8 cellular contexts compared by ENCODE assay signal in genomic region chr2:211033765-211034164, GRCh38.
DNase-seq lines count a peak whose midpoint lies in the region; ATAC-seq and TF ChIP-seq lines count a peak whose summit lies in the region.

No MANE protein-coding gene starts in this region.

- H3K4me2 ChIP-seq in PC-9: no peak overlapping the region

- no peak overlapping the region for H3K27ac ChIP-seq in A673 (ENCODE audit: low read depth, low read length, poor library complexity, severe bottlenecking)
- no peak overlapping the region for H3K27ac ChIP-seq in HEK293 (ENCODE audit: extremely low read depth, low read depth, low read length)
- no peak overlapping the region for H3K27ac ChIP-seq in PC-9

- H2AFZ ChIP-seq in PC-9: no peak overlapping the region

- no peaks in the 10 kb centered on the region for H4K20me1 ChIP-seq in PC-9 (ENCODE audit: insufficient read depth)

- DNase-seq in A673 (ENCODE audit: low spot score): peak; percentile 64
- DNase-seq in PC-9: no peak
- peak; percentile 35 for DNase-seq in iPS-NIHi11 (ENCODE audit: low spot score)
- no peak for DNase-seq in activated CD8-positive, alpha-beta memory T cell treated with anti-CD3 and anti-CD28 coated beads, Interleukin-2, amount 50 U/mL, for 4 hours
- no peak for DNase-seq in activated effector memory CD4-positive, alpha-beta T cell treated with anti-CD3 and anti-CD28 coated beads, Interleukin-2, amount 50 U/mL, for 16 hours

- H3F3A ChIP-seq in PC-9 (ENCODE audit: insufficient read depth, low read depth): no peaks in the 10 kb centered on the region

- no peaks in the 10 kb centered on the region for H3K9me3 ChIP-seq in A673 (ENCODE audit: low read depth, low read length, poor library complexity, severe bottlenecking)
- no peaks in the 10 kb centered on the region for H3K9me3 ChIP-seq in HEK293 (ENCODE audit: control insufficient read depth, insufficient read depth, low read depth, low read length)
- H3K9me3 ChIP-seq in PC-9 (ENCODE audit: insufficient read depth, low read depth): no peaks in the 10 kb centered on the region

- BruUV-seq in A673 (replicated peaks; lab: Mats Ljungman, UMichigan) (no TSS peak), PC-9 (replicated peaks; lab: Mats Ljungman, UMichigan) (no TSS peak)

- H3K4me1 ChIP-seq in A673 (ENCODE audit: insufficient read depth, low read length, poor library complexity, severe bottlenecking) (no peaks in the 10 kb centered on the region), HEK293 (ENCODE audit: control insufficient read depth, insufficient read depth, low read length) (no peaks in the 10 kb centered on the region), PC-9 (replicated peaks; ENCODE audit: insufficient read depth) (no peaks in the 10 kb centered on the region)

- ATAC-seq in GM18505 (IDR thresholded peaks at IDR 0.05; ENCODE audit: unreplicated experiment): no peak
- no peak for ATAC-seq in GM21786 (IDR thresholded peaks at IDR 0.05; ENCODE audit: unreplicated experiment)

- no peak for TF ChIP-seq POLR2A in GM18505 (IDR thresholded peaks at IDR 0.05; ENCODE audit: borderline replicate concordance, extremely low read depth, insufficient read depth, insufficient read length)

- TF ChIP-seq CTCF in A673 (conservative IDR thresholded peaks at IDR 0.05; ENCODE audit: low read depth, low read length) (peak; percentile 75), HEK293 (tag by site-specific recombination; IDR thresholded peaks at IDR 0.05) (no peak), PC-9 (conservative IDR thresholded peaks at IDR 0.05) (0 out of 2 replicates have a peak, but pooled peaks have one; percentile 37)

- H3K4me3 ChIP-seq in A673 (ENCODE audit: low read depth, low read length, poor library complexity, severe bottlenecking) (no peak overlapping the region), HEK293 (ENCODE audit: low read depth, low read length) (no peak overlapping the region), PC-9 (no peak overlapping the region)

- intact Hi-C loops in A673 (cut with micrococcal nuclease; ENCODE audit: unreplicated experiment) (loop anchor here (5.0 to 10.0 kb wide), 5 partner anchors 221 to 1534 kb away; no protein-coding TSS in a partner anchor), PC-9 (cut with micrococcal nuclease; ENCODE audit: unreplicated experiment) (no loop called here)

- H3K36me3 ChIP-seq in A673 (ENCODE audit: insufficient read depth, low read length, poor library complexity, severe bottlenecking) (no peaks in the 10 kb centered on the region), HEK293 (ENCODE audit: control insufficient read depth in 2 of 2, insufficient read depth in 1 of 2, low read length in 2 of 2) (no peaks in the 10 kb centered on the region), PC-9 (ENCODE audit: low read depth) (no peaks in the 10 kb centered on the region)

- no peaks in the 10 kb centered on the region for H3K79me2 ChIP-seq in PC-9 (ENCODE audit: low read depth)

- POLR2A ChIA-PET in A673 (lab: Charles Lee; ENCODE audit: low non-redundant PET) (no interaction called here), HEK293 (lab: Yijun Ruan, JAX) (no interaction called here), PC-9 (lab: Charles Lee; ENCODE audit: unreplicated experiment) (no interaction called here)

- no peaks in the 10 kb centered on the region for H3K9me2 ChIP-seq in PC-9 (ENCODE audit: insufficient read depth)

- CTCF ChIA-PET in A673 (lab: Charles Lee) (no interaction called here), HEK293 (lab: Yijun Ruan, JAX) (no interaction called here), PC-9 (lab: Charles Lee) (no interaction called here)

- H3K27me3 ChIP-seq in A673 (replicated peaks; ENCODE audit: insufficient read depth, low read depth, low read length, poor library complexity) (no peaks in the 10 kb centered on the region), PC-9 (ENCODE audit: insufficient read depth, low read depth) (no peaks in the 10 kb centered on the region)

TF ChIP-seq in HEK293, 187 proteins besides CTCF, POLR2A, EP300 and RAD21:
- TF ChIP-seq ZNF654 (tag by site-specific recombination; IDR thresholded peaks at IDR 0.05; ENCODE audit: low read depth) (peak; percentile 14; the same call in 1 of the 2 replicates), HIC1 (tag by site-specific recombination; IDR thresholded peaks at IDR 0.05) (no peak)

Comparison
In these comparisons a context has a peak if more than half of its experiments do, and no peak if none do; other contexts are left out.
1. DNase-seq: peak in A673 (single experiment) and iPS-NIHi11 (single experiment); none in PC-9 (0 of 2), activated CD8-positive, alpha-beta memory T cell treated with anti-CD3 and anti-CD28 coated beads, Interleukin-2, amount 50 U/mL, for 4 hours (single experiment) and activated effector memory CD4-positive, alpha-beta T cell treated with anti-CD3 and anti-CD28 coated beads, Interleukin-2, amount 50 U/mL, for 16 hours (single experiment).